31 cellular contexts compared by ENCODE assay signal in genomic region chr16:51394401-51394800, GRCh38.
"Had no signal": no experiment of that assay in that cellular context is flagged by ENCODE, and none has a peak within 500 bp of the region (broad histone marks: within the 10 kb centered on the region; RNA-seq: fewer than 3 reads in every experiment).

No MANE protein-coding gene starts in this region.

- H3K27ac ChIP-seq: coronary artery, dorsolateral prefrontal cortex, esophagus muscularis mucosa, heart left ventricle, VCaP had no signal

- ATAC-seq: activated naive CD4-positive, alpha-beta T cell treated with anti-CD3 and anti-CD28 coated beads, Interleukin-2, amount 50 U/mL, for 72 hours; activated T-cell treated with anti-CD3 and anti-CD28 coated beads, Interleukin-2, amount 50 U/mL, for 72 hours; heart left ventricle; WTC11 had no signal

- H3K27me3 ChIP-seq: brain microvascular endothelial cell had no signal

- H3K4me1 ChIP-seq: esophagus muscularis mucosa, heart left ventricle had no signal

- H3K4me3 ChIP-seq: coronary artery, dorsolateral prefrontal cortex, esophagus muscularis mucosa, heart left ventricle had no signal

- H3K36me3 ChIP-seq: brain microvascular endothelial cell, esophagus muscularis mucosa, heart left ventricle had no signal

- DNase-seq: activated CD4-positive, alpha-beta memory T cell treated with anti-CD3 and anti-CD28 coated beads, Interleukin-2, amount 10 ng/mL, durations not matched to agents 7 days and 5 days; activated CD4-positive, alpha-beta T cell treated with anti-CD3 and anti-CD28 coated beads for 1 hour; activated CD4-positive, alpha-beta T cell treated with anti-CD3 and anti-CD28 coated beads for 4 hours; activated CD4-positive, alpha-beta T cell treated with anti-CD3 and anti-CD28 coated beads, Interleukin-2, amount 10 ng/mL, durations not matched to agents 7 days and 5 days; activated CD4-positive, alpha-beta T cell treated with anti-CD3 and anti-CD28 coated beads, Interleukin-2, amount 50 U/mL, for 4 hours; activated CD8-positive, alpha-beta memory T cell treated with anti-CD3 and anti-CD28 coated beads, Interleukin-2, amount 50 U/mL, for 48 hours; activated gamma-delta T cell; activated naive CD4-positive, alpha-beta T cell; activated naive CD4-positive, alpha-beta T cell treated with anti-CD3 and anti-CD28 coated beads, Interleukin-2, amount 10 ng/mL, durations not matched to agents 7 days and 5 days; activated naive CD8-positive, alpha-beta T cell treated with anti-CD3 and anti-CD28 coated beads, Interleukin-2, amount 10 ng/mL, durations not matched to agents 7 days and 5 days; activated T-cell treated with anti-CD3 and anti-CD28 coated beads for 4 hours; activated T-cell treated with anti-CD3 and anti-CD28 coated beads, Interleukin-2, amount 50 U/mL, for 24 hours; activated T-cell treated with anti-CD3 and anti-CD28 coated beads, Interleukin-2, amount 50 U/mL, for 72 hours; amniotic stem cell; anterior cingulate cortex; brain microvascular endothelial cell; dorsolateral prefrontal cortex; effector memory CD4-positive, alpha-beta T cell; erythroblast; foreskin fibroblast; glutamatergic neuron; heart left ventricle; T-helper 2 cell had no signal

- FAIRE-seq: astrocyte, bronchial epithelial cell, frontal cortex had no signal
